1 cellular context compared by ENCODE assay signal in the genomic region with DNA sequence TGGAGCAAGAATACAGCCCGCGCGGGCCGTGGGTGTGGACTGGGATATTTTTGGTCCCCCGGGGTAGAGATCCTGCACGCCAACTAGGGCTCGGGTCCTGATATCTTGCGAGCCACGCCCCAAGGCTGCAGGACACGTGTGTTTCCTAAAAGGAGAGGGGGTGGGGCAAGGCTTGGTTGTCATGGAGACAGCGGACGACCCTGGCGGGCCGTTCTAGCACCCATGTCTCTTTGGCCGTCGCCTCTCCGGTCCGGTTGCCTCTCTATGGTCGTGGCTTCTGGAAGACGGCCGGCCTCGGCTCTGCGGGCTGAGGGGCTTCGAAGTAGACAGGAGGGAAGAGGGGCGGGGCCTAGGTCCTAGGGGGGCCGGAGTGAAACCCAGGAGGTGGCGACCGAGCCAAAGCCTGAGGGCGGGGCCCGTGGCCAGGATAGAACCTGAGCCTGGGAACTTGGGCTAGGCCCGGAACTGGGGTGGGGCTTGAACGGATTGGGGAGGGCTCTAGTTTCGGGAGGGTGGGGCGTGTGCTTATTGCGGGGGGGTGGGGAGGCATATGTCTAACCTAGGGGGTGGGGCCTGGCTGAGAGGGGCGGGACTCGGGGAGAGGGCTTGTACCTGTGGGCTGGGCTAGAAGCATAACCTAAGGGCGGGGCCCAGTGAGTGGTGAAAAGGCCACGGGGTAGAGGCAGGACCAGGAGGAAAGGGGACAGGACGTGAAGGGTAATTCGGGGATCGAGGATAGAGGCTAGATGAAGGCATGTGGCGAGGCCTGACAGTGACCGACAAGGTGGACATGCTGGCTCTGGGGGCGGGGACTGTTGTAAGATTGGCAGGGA.
TF ChIP-seq lines count a peak whose summit lies in the region.

No MANE protein-coding gene starts in this region.

TF ChIP-seq in HepG2, 621 proteins besides CTCF, POLR2A, EP300 and RAD21 (continued from another document and continues in another):
- TF ChIP-seq ZHX2 (IDR thresholded peaks at IDR 0.05; ENCODE audit: low read depth) (no peak), ZHX2 (CRISPR knock-in tag; IDR thresholded peaks at IDR 0.05; ENCODE audit: borderline replicate concordance) (0 out of 2 replicates have a peak, but pooled peaks have one; percentile 45), ZNF660 (CRISPR knock-in tag; IDR thresholded peaks at IDR 0.05; ENCODE audit: borderline replicate concordance, low read depth) (no peak), SPEN (CRISPR knock-in tag; IDR thresholded peaks at IDR 0.05; ENCODE audit: low read depth) (no peak), CBX2 (IDR thresholded peaks at IDR 0.05; ENCODE audit: low read depth, low read length) (no peak), CBX2 (CRISPR knock-in tag; IDR thresholded peaks at IDR 0.05; ENCODE audit: low read depth) (no peak), TCF12 (IDR thresholded peaks at IDR 0.05) (no peak), TCF12 (CRISPR knock-in tag; IDR thresholded peaks at IDR 0.05) (no peak), ZBTB4 (CRISPR knock-in tag; IDR thresholded peaks at IDR 0.05; ENCODE audit: borderline replicate concordance) (no peak), ARNT2 (CRISPR knock-in tag; IDR thresholded peaks at IDR 0.05; ENCODE audit: low read depth) (peak; percentile 65; the same call in 1 of the 2 replicates), KDM4B (CRISPR knock-in tag; IDR thresholded peaks at IDR 0.05) (no peak), TERF1 (CRISPR knock-in tag; IDR thresholded peaks at IDR 0.05) (no peak), ZNF251 (CRISPR knock-in tag; IDR thresholded peaks at IDR 0.05) (no peak), PHF21A (CRISPR knock-in tag; IDR thresholded peaks at IDR 0.05) (0 out of 2 replicates have a peak, but pooled peaks have one; percentile 7), ZNF234 (CRISPR knock-in tag; conservative IDR thresholded peaks at IDR 0.05) (no peak), HMG20A (CRISPR knock-in tag; IDR thresholded peaks at IDR 0.05; ENCODE audit: borderline replicate concordance) (no peak), ZNF432 (CRISPR knock-in tag; IDR thresholded peaks at IDR 0.05; ENCODE audit: borderline replicate concordance) (no peak), SOX5 (CRISPR knock-in tag; IDR thresholded peaks at IDR 0.05; ENCODE audit: borderline replicate concordance) (0 out of 2 replicates have a peak, but pooled peaks have one; percentile 5), SALL2 (CRISPR knock-in tag; IDR thresholded peaks at IDR 0.05) (peak; percentile 72; the same call in 1 of the 2 replicates), HNF1B (CRISPR knock-in tag; IDR thresholded peaks at IDR 0.05) (peak; percentile 58; the same call in 1 of the 2 replicates), ATRX (CRISPR knock-in tag; IDR thresholded peaks at IDR 0.05; ENCODE audit: borderline replicate concordance) (no peak), ZNF615 (CRISPR knock-in tag; IDR thresholded peaks at IDR 0.05; ENCODE audit: borderline replicate concordance) (no peak), ZNF776 (CRISPR knock-in tag; IDR thresholded peaks at IDR 0.05) (no peak), ZNF256 (CRISPR knock-in tag; conservative IDR thresholded peaks at IDR 0.05) (no peak), HMGXB3 (CRISPR knock-in tag; IDR thresholded peaks at IDR 0.05; ENCODE audit: borderline replicate concordance) (no peak), YEATS2 (CRISPR knock-in tag; IDR thresholded peaks at IDR 0.05; ENCODE audit: borderline replicate concordance) (no peak), RFX3 (CRISPR knock-in tag; IDR thresholded peaks at IDR 0.05) (peak; percentile 86)
- TF ChIP-seq, protein P1, sequence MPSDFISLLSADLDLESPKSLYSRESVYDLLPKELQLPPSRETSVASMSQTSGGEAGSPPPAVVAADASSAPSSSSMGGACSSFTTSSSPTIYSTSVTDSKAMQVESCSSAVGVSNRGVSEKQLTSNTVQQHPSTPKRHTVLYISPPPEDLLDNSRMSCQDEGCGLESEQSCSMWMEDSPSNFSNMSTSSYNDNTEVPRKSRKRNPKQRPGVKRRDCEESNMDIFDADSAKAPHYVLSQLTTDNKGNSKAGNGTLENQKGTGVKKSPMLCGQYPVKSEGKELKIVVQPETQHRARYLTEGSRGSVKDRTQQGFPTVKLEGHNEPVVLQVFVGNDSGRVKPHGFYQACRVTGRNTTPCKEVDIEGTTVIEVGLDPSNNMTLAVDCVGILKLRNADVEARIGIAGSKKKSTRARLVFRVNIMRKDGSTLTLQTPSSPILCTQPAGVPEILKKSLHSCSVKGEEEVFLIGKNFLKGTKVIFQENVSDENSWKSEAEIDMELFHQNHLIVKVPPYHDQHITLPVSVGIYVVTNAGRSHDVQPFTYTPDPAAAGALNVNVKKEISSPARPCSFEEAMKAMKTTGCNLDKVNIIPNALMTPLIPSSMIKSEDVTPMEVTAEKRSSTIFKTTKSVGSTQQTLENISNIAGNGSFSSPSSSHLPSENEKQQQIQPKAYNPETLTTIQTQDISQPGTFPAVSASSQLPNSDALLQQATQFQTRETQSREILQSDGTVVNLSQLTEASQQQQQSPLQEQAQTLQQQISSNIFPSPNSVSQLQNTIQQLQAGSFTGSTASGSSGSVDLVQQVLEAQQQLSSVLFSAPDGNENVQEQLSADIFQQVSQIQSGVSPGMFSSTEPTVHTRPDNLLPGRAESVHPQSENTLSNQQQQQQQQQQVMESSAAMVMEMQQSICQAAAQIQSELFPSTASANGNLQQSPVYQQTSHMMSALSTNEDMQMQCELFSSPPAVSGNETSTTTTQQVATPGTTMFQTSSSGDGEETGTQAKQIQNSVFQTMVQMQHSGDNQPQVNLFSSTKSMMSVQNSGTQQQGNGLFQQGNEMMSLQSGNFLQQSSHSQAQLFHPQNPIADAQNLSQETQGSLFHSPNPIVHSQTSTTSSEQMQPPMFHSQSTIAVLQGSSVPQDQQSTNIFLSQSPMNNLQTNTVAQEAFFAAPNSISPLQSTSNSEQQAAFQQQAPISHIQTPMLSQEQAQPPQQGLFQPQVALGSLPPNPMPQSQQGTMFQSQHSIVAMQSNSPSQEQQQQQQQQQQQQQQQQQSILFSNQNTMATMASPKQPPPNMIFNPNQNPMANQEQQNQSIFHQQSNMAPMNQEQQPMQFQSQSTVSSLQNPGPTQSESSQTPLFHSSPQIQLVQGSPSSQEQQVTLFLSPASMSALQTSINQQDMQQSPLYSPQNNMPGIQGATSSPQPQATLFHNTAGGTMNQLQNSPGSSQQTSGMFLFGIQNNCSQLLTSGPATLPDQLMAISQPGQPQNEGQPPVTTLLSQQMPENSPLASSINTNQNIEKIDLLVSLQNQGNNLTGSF (CRISPR knock-in tag; IDR thresholded peaks at IDR 0.05), result no peak
